ENCODE assay signal across 27 cellular contexts in genomic region chr14:61192970-61193369, GRCh38.
DNase-seq lines count a peak whose midpoint lies in the region; ATAC-seq, FAIRE-seq and TF ChIP-seq lines count a peak whose summit lies in the region.
"Had no signal": no experiment of that assay in that cellular context is flagged by ENCODE, and none has a peak within 500 bp of the region (broad histone marks: within the 10 kb centered on the region; RNA-seq: fewer than 3 reads in every experiment).

No MANE protein-coding gene starts in this region.

- H2AFZ ChIP-seq in astrocyte (ENCODE audit: low read depth, low read length): no peak overlapping the region

- ATAC-seq in WTC11: no peak
- ATAC-seq in HG03039 (IDR thresholded peaks at IDR 0.05; ENCODE audit: unreplicated experiment): no peak
- ATAC-seq: activated CD8-positive, alpha-beta T cell treated with anti-CD3 and anti-CD28 coated beads for 36 hours; lower lobe of right lung; mucosa of descending colon had no signal

- H3K79me2 ChIP-seq in astrocyte (ENCODE audit: insufficient read depth, low read length): no peaks in the 10 kb centered on the region

- H3K4me3 ChIP-seq in HFF-Myc (replicated peaks; ENCODE audit: low read depth, low read length) (no peak overlapping the region), astrocyte (ENCODE audit: insufficient read depth, low read depth, low read length) (no peak overlapping the region)
- H3K4me3 ChIP-seq: dorsolateral prefrontal cortex, lower lobe of right lung, mucosa of descending colon, prostate gland, stomach, tibial artery had no signal

- H3K27me3 Mint-ChIP-seq in astrocyte (ENCODE audit: low read depth, unreplicated experiment) (no peaks in the 10 kb centered on the region), nephron (ENCODE audit: low read depth) (no peaks in the 10 kb centered on the region), WTC11 (ENCODE audit: low read depth) (no peaks in the 10 kb centered on the region)

- no peak overlapping the region for H3K27ac ChIP-seq in astrocyte (ENCODE audit: low read depth, low read length)
- H3K27ac ChIP-seq: dorsolateral prefrontal cortex, epithelial cell of prostate, lower lobe of right lung, prostate gland, stomach, tibial artery had no signal

- H3K9me3 ChIP-seq in astrocyte (ENCODE audit: insufficient read depth, low read depth, low read length): no peaks in the 10 kb centered on the region
- H3K9me3 ChIP-seq: lower lobe of right lung, mucosa of descending colon, prostate gland, stomach, tibial artery had no signal

- CTCF ChIA-PET in WTC11 (lab: Charles Lee): no interaction called here

- peak; percentile 19 for DNase-seq in DMS 273 treated with DMSO at 0.1 percent for 48 hours (lab: John Stamatoyannopoulos, UW)
- peak; percentile 72 for DNase-seq in HFF-Myc (ENCODE audit: extremely low read depth, low read depth)
- peak; percentile 57 for DNase-seq in astrocyte (ENCODE audit: low read depth)
- DNase-seq in activated gamma-delta T cell (lab: John Stamatoyannopoulos, UW): no peak
- no peak for DNase-seq in WTC11 (ENCODE audit: low spot score)
- DNase-seq: activated CD4-positive, alpha-beta T cell treated with anti-CD3 and anti-CD28 coated beads for 1 hour; activated CD8-positive, alpha-beta T cell treated with anti-CD3 and anti-CD28 coated beads for 36 hours; activated naive CD8-positive, alpha-beta T cell treated with anti-CD3 and anti-CD28 coated beads, Interleukin-2, amount 10 ng/mL, durations not matched to agents 7 days and 5 days; CD4-positive, alpha-beta memory T cell; cerebellar nuclear complex; dorsolateral prefrontal cortex; KG1; lower lobe of right lung; mucosa of descending colon; NCI-H1436; NCI-H2227 treated with DMSO at 0.1 percent for 48 hours; SIG-M5; stimulated activated CD8-positive, alpha-beta memory T cell treated with anti-CD3 and anti-CD28 coated beads, Interleukin-4, amount 100 ng/mL, for 48 hours; stomach; tibial artery had no signal

- TF ChIP-seq CTCF in HFF-Myc (IDR thresholded peaks at IDR 0.05; ENCODE audit: low read depth, low read length, missing control alignments) (no peak), astrocyte (IDR thresholded peaks at IDR 0.05; ENCODE audit: insufficient read depth, low read depth, low read length) (no peak), nephron (IDR thresholded peaks at IDR 0.05; ENCODE audit: unreplicated experiment in 3 of 3) (no peak), WTC11 (IDR thresholded peaks at IDR 0.05) (no peak)

- POLR2A ChIA-PET in WTC11 (lab: Charles Lee): no interaction called here

- H4K20me1 ChIP-seq in astrocyte (ENCODE audit: insufficient read depth, low read length): no peaks in the 10 kb centered on the region

- H3K9ac ChIP-seq in astrocyte (ENCODE audit: low read length): no peak overlapping the region

- H3K36me3 ChIP-seq in astrocyte (ENCODE audit: insufficient read depth, low read length): no peaks in the 10 kb centered on the region
- H3K36me3 ChIP-seq: lower lobe of right lung, prostate gland, stomach, tibial artery had no signal

- H3K9me3 Mint-ChIP-seq in astrocyte (ENCODE audit: unreplicated experiment): no peaks in the 10 kb centered on the region
- no peaks in the 10 kb centered on the region for H3K9me3 Mint-ChIP-seq in nephron
- peaks cover 8% of the 10 kb centered on the region for H3K9me3 Mint-ChIP-seq in WTC11
- H3K9me3 Mint-ChIP-seq: activated CD8-positive, alpha-beta T cell treated with anti-CD3 and anti-CD28 coated beads for 36 hours; activated naive CD8-positive, alpha-beta T cell treated with anti-CD3 and anti-CD28 coated beads, Interleukin-2, amount 10 ng/mL, durations not matched to agents 7 days and 5 days had no signal

- H3K4me1 ChIP-seq in astrocyte (ENCODE audit: insufficient read depth, low read length): peaks cover 14% of the 10 kb centered on the region
- H3K4me1 ChIP-seq: prostate gland had no signal

- no peak overlapping the region for H3K4me2 ChIP-seq in astrocyte (ENCODE audit: low read length)

- H3K4me1 Mint-ChIP-seq in astrocyte (ENCODE audit: low read depth, unreplicated experiment): peaks cover 6% of the 10 kb centered on the region
- H3K4me1 Mint-ChIP-seq in nephron: peaks cover 62% of the 10 kb centered on the region
- H3K4me1 Mint-ChIP-seq in WTC11: peaks cover 17% of the 10 kb centered on the region

- H3K27me3 ChIP-seq in astrocyte (ENCODE audit: insufficient read depth, low read length): no peaks in the 10 kb centered on the region
- H3K27me3 ChIP-seq: tibial artery had no signal

- H3K4me3 Mint-ChIP-seq in astrocyte (ENCODE audit: unreplicated experiment): no peak overlapping the region
- H3K4me3 Mint-ChIP-seq in nephron: no peak overlapping the region
- no peak overlapping the region for H3K4me3 Mint-ChIP-seq in WTC11
- H3K4me3 Mint-ChIP-seq: activated CD8-positive, alpha-beta T cell treated with anti-CD3 and anti-CD28 coated beads for 36 hours; activated naive CD8-positive, alpha-beta T cell treated with anti-CD3 and anti-CD28 coated beads, Interleukin-2, amount 10 ng/mL, durations not matched to agents 7 days and 5 days; CD4-positive, alpha-beta memory T cell had no signal

- no peak for FAIRE-seq in astrocyte (lab: Jason Lieb, UNC)
- FAIRE-seq: frontal cortex, G401.6, keratinocyte had no signal

- H3K36me3 Mint-ChIP-seq in astrocyte (ENCODE audit: low read depth, unreplicated experiment): no peaks in the 10 kb centered on the region
- no peaks in the 10 kb centered on the region for H3K36me3 Mint-ChIP-seq in nephron (ENCODE audit: low read depth)
- H3K36me3 Mint-ChIP-seq in WTC11: no peaks in the 10 kb centered on the region
- H3K36me3 Mint-ChIP-seq: activated naive CD8-positive, alpha-beta T cell treated with anti-CD3 and anti-CD28 coated beads, Interleukin-2, amount 10 ng/mL, durations not matched to agents 7 days and 5 days; CD4-positive, alpha-beta memory T cell had no signal

- H3K27ac Mint-ChIP-seq in astrocyte (ENCODE audit: unreplicated experiment) (no peak overlapping the region), nephron (peak overlapping the region in 2 of 3 experiments; percentile 20 to 42), WTC11 (no peak overlapping the region)
- H3K27ac Mint-ChIP-seq: activated CD8-positive, alpha-beta T cell treated with anti-CD3 and anti-CD28 coated beads for 36 hours; activated naive CD8-positive, alpha-beta T cell treated with anti-CD3 and anti-CD28 coated beads, Interleukin-2, amount 10 ng/mL, durations not matched to agents 7 days and 5 days; CD4-positive, alpha-beta memory T cell had no signal

TF ChIP-seq in WTC11, 78 proteins besides CTCF, POLR2A, EP300 and RAD21 (continues in another document):
- TF ChIP-seq EMX1 (CRISPR knock-in tag; IDR thresholded peaks at IDR 0.05) (no peak), HMGXB4 (CRISPR knock-in tag; IDR thresholded peaks at IDR 0.05) (no peak), ZBTB43 (CRISPR knock-in tag; IDR thresholded peaks at IDR 0.05) (no peak), ATF2 (CRISPR knock-in tag; IDR thresholded peaks at IDR 0.05; ENCODE audit: borderline replicate concordance, low read depth) (no peak), E2F5 (CRISPR knock-in tag; IDR thresholded peaks at IDR 0.05) (no peak), JAZF1 (CRISPR knock-in tag; IDR thresholded peaks at IDR 0.05) (no peak), ZNF232 (CRISPR knock-in tag; IDR thresholded peaks at IDR 0.05) (no peak), NR1H2 (CRISPR knock-in tag; IDR thresholded peaks at IDR 0.05) (no peak), RELA (CRISPR knock-in tag; IDR thresholded peaks at IDR 0.05; ENCODE audit: borderline replicate concordance) (no peak), CREM (CRISPR knock-in tag; IDR thresholded peaks at IDR 0.05) (no peak), IRF2 (CRISPR knock-in tag; IDR thresholded peaks at IDR 0.05; ENCODE audit: borderline replicate concordance, low read depth) (no peak)

Comparison
In these comparisons a context has a peak if more than half of its experiments do, and no peak if none do; other contexts are left out.
1. DNase-seq: peak in DMS 273 treated with DMSO at 0.1 percent for 48 hours (single experiment), HFF-Myc (single experiment) and astrocyte (single experiment); none in activated gamma-delta T cell (single experiment) and WTC11 (single experiment).
2. H3K27ac Mint-ChIP-seq: peak in nephron (2 of 3); none in astrocyte (single experiment) and WTC11 (single experiment).